Comparison of ENCODE assay signal across 8 cellular contexts in genomic region chr17:50151937-50152547, GRCh38. TPM values are rescaled to one million over a fixed set of nuclear protein-coding genes. Genes with fewer than 3 reads are reported as not detected.
DNase-seq lines count a peak whose midpoint lies in the region; ATAC-seq lines count a peak whose summit lies in the region.

No MANE protein-coding gene starts in this region.

- H3K27me3 ChIP-seq in skeletal muscle tissue (ENCODE audit: control insufficient read depth in 3 of 3, insufficient read depth in 3 of 3, low read length in 3 of 3): no peaks in the 10 kb centered on the region

- H3K4me3 Mint-ChIP-seq in T-helper 17 cell: peak overlapping the region; percentile 98

- peaks cover 3% of the 10 kb centered on the region for H3K36me3 Mint-ChIP-seq in T-helper 17 cell (ENCODE audit: low read depth)

- DNase-seq in CD1c-positive myeloid dendritic cell (ENCODE audit: extremely low spot score) (peak; percentile 65), NCI-H1694 treated with DMSO at 0.1 percent for 48 hours (lab: John Stamatoyannopoulos, UW) (peak; percentile 73), T-helper 17 cell (no peak), cerebellum (ENCODE audit: low spot score) (peak; percentile 94), islet precursor cell (peak; percentile 98)

- peak overlapping the region; percentile 62 to 84 (median 80) for H3K4me3 ChIP-seq in skeletal muscle tissue (ENCODE audit: low read length in 3 of 3)

- H3K27me3 Mint-ChIP-seq in T-helper 17 cell: no peaks in the 10 kb centered on the region

- no peaks in the 10 kb centered on the region for H3K36me3 ChIP-seq in skeletal muscle tissue (ENCODE audit: control insufficient read depth in 3 of 3, insufficient read depth in 3 of 3, low read length in 3 of 3)

- peaks cover 60 to 70% (median 61%) of the 10 kb centered on the region in 3 donors for H3K4me1 ChIP-seq in skeletal muscle tissue (ENCODE audit: control insufficient read depth in 3 of 3, insufficient read depth in 3 of 3, low read length in 3 of 3)

- peak overlapping the region; percentile 84 for H3K27ac Mint-ChIP-seq in T-helper 17 cell

- H3K27ac ChIP-seq in skeletal muscle tissue (ENCODE audit: low read depth, low read length): peak overlapping the region; percentile 84

- H3K9ac ChIP-seq in skeletal muscle tissue (ENCODE audit: low read depth in 1 of 3, low read length in 3 of 3): peak overlapping the region; percentile 43 to 83 (median 50)

- H3K4me1 Mint-ChIP-seq in T-helper 17 cell: peaks cover 16% of the 10 kb centered on the region

- H3K9me3 ChIP-seq in T-helper 17 cell (ENCODE audit: control insufficient read depth, low read length, poor library complexity, severe bottlenecking): no peaks in the 10 kb centered on the region
- H3K9me3 ChIP-seq in skeletal muscle tissue (ENCODE audit: control insufficient read depth in 3 of 3, low read length in 3 of 3): no peaks in the 10 kb centered on the region

- peak; percentile 29 for ATAC-seq in GM21529 (IDR thresholded peaks at IDR 0.05; ENCODE audit: unreplicated experiment)
- peak; percentile 34 for ATAC-seq in T-helper 17 cell
- ATAC-seq in GM21619 (IDR thresholded peaks at IDR 0.05; ENCODE audit: unreplicated experiment): no peak

RNA-seq across cellular contexts. Expression of gene PPP1R9B, which starts 1.6 kb away (rescaled TPM):
- total RNA-seq in T-helper 17 cell (100 to 1,000 TPM in 1 of 2 donors, 10 to 100 TPM in 1; 82.9 to 111 TPM), cerebellum (29.1 TPM), skeletal muscle tissue (19.3 TPM)

RNA-seq across cellular contexts. Expression of gene SGCA, which starts 13.8 kb away (rescaled TPM):
- total RNA-seq in T-helper 17 cell (not detected), cerebellum (not detected), skeletal muscle tissue (158 TPM)

RNA-seq across cellular contexts. Expression of gene SAMD14, which starts 22.1 kb away (rescaled TPM):
- 1 to 10 TPM; 1.7 to 5.8 TPM for total RNA-seq in T-helper 17 cell
- total RNA-seq in cerebellum: 26.2 TPM
- total RNA-seq in skeletal muscle tissue: 1.0 TPM

RNA-seq across cellular contexts. Expression of gene COL1A1, which starts 49.4 kb away (rescaled TPM):
- total RNA-seq in T-helper 17 cell (10 to 100 TPM; 15.4 to 16.6 TPM), cerebellum (61.2 TPM), skeletal muscle tissue (3,450 TPM)

RNA-seq across cellular contexts. Expression of gene PDK2, which starts 56.9 kb away (rescaled TPM):
- total RNA-seq in T-helper 17 cell (10 to 100 TPM; 19.9 to 20.9 TPM), cerebellum (21.3 TPM), skeletal muscle tissue (18.8 TPM)

Comparison
In these comparisons a context has a peak if more than half of its experiments do, and no peak if none do; other contexts are left out.
1. DNase-seq: peak in CD1c-positive myeloid dendritic cell (single experiment), NCI-H1694 treated with DMSO at 0.1 percent for 48 hours (single experiment), cerebellum (single experiment) and islet precursor cell (single experiment); none in T-helper 17 cell (0 of 3).
2. RNA of gene SGCA, which starts 13.8 kb away (total RNA-seq): 158 TPM in skeletal muscle tissue (single experiment); not detected in T-helper 17 cell and not detected in cerebellum (single experiment); every median in the first group is over 100 times any median in the second.